In genomic region chr16:2867987-2868789, GRCh38 we compare ENCODE assay signal across 8 cellular contexts. TPM values are rescaled to one million over a fixed set of nuclear protein-coding genes. Genes with fewer than 3 reads are reported as not detected.
DNase-seq lines count a peak whose midpoint lies in the region; ATAC-seq and TF ChIP-seq lines count a peak whose summit lies in the region.

No MANE protein-coding gene starts in this region.

- intact Hi-C loops in PC-3 (cut with micrococcal nuclease), result loop anchor here (1.0 kb wide), 2 partner anchors 14 to 29 kb away; no protein-coding TSS in a partner anchor

- H3K79me2 ChIP-seq in PC-3 (ENCODE audit: low read length), result no peaks in the 10 kb centered on the region

- POLR2A ChIA-PET in PC-3 (lab: Charles Lee; ENCODE audit: unreplicated experiment), result interaction anchor here (0.7 kb wide), 1 partner anchor 143 kb away, joined by 3 read pairs; no protein-coding TSS in a partner anchor

- peak overlapping the region; percentile 80 for H3K4me2 ChIP-seq in PC-3 (ENCODE audit: low read length)

- CTCF ChIA-PET in PC-3 (lab: Charles Lee), result interaction anchor here (0.6 to 1.8 kb wide), 6 partner anchors 10 to 92 kb away, joined by 3 to 22 read pairs (median 4); partner anchors contain the start of gene PRSS22

- H4K20me1 ChIP-seq in PC-3 (ENCODE audit: low read length), result no peaks in the 10 kb centered on the region

- no peaks in the 10 kb centered on the region for H3K27me3 Mint-ChIP-seq in activated T-cell treated with anti-CD3 and anti-CD28 coated beads, Interleukin-2, amount 50 U/mL, for 4 hours (ENCODE audit: low read depth)

- H2AFZ ChIP-seq in PC-3 (ENCODE audit: low read length), result peak overlapping the region; percentile 78

- H3K27me3 ChIP-seq in PC-3 (ENCODE audit: low read length) (no peaks in the 10 kb centered on the region), muscle layer of colon (ENCODE audit: control insufficient read depth in 1 of 2, insufficient read depth in 2 of 2, low read length in 2 of 2) (no peaks in the 10 kb centered on the region)

- peak; percentile 86 for DNase-seq in DMS114 treated with DMSO at 0.1 percent for 48 hours (lab: John Stamatoyannopoulos, UW; ENCODE audit: unreplicated experiment)
- DNase-seq in PC-3, result peak; percentile 88
- peak; percentile 89 for DNase-seq in activated T-cell treated with anti-CD3 and anti-CD28 coated beads, Interleukin-2, amount 50 U/mL, for 4 hours
- peak; percentile 87 to 90 for DNase-seq in stimulated activated CD8-positive, alpha-beta memory T cell treated with anti-CD3 and anti-CD28 coated beads, Interleukin-7, amount 100 ng/mL, for 1 hour (ENCODE audit: low read depth in 2 of 2)

- H3K9ac ChIP-seq in PC-3 (ENCODE audit: low read length) (peak overlapping the region; percentile 94), muscle layer of colon (ENCODE audit: low read length) (peak overlapping the region; percentile 56)

- peak overlapping the region; percentile 71 for H3K4me3 ChIP-seq in PC-3 (ENCODE audit: low read length)
- peak overlapping the region; percentile 59 to 92 for H3K4me3 ChIP-seq in muscle layer of colon (ENCODE audit: low read depth in 1 of 2, low read length in 2 of 2)

- TF ChIP-seq CTCF in PC-3 (conservative IDR thresholded peaks at IDR 0.05; ENCODE audit: low read depth, low read length), result peak; percentile 86

- peaks cover 13% of the 10 kb centered on the region for H3K4me1 Mint-ChIP-seq in activated T-cell treated with anti-CD3 and anti-CD28 coated beads, Interleukin-2, amount 50 U/mL, for 4 hours (ENCODE audit: low read depth)

- peak; percentile 92 for TF ChIP-seq RAD21 in Ishikawa (IDR thresholded peaks at IDR 0.05; ENCODE audit: low read depth)

- H3K4me3 Mint-ChIP-seq in activated T-cell treated with anti-CD3 and anti-CD28 coated beads, Interleukin-2, amount 50 U/mL, for 4 hours, result peak overlapping the region; percentile 91

- no peaks in the 10 kb centered on the region for H3K9me3 Mint-ChIP-seq in activated T-cell treated with anti-CD3 and anti-CD28 coated beads, Interleukin-2, amount 50 U/mL, for 4 hours

- peaks cover 5% of the 10 kb centered on the region for H3F3A ChIP-seq in PC-3 (ENCODE audit: low read length, unreplicated experiment)

- no peaks in the 10 kb centered on the region for H3K36me3 ChIP-seq in PC-3 (ENCODE audit: low read depth, low read length)
- no peaks in the 10 kb centered on the region for H3K36me3 ChIP-seq in muscle layer of colon (ENCODE audit: insufficient read depth, low read length)

- H3K9me3 ChIP-seq in PC-3 (ENCODE audit: low read length), result no peaks in the 10 kb centered on the region
- no peaks in the 10 kb centered on the region for H3K9me3 ChIP-seq in muscle layer of colon (ENCODE audit: low read length)

- no peaks in the 10 kb centered on the region for H3K36me3 Mint-ChIP-seq in activated T-cell treated with anti-CD3 and anti-CD28 coated beads, Interleukin-2, amount 50 U/mL, for 4 hours (ENCODE audit: insufficient read depth)

- TSS peak; percentile 99 for BruUV-seq in PC-3 (replicated peaks; lab: Mats Ljungman, UMichigan)

- H3K9me2 ChIP-seq in PC-3 (replicated peaks; ENCODE audit: low read length), result no peaks in the 10 kb centered on the region

- ATAC-seq in GM21528 (IDR thresholded peaks at IDR 0.05; ENCODE audit: low FRiP score, unreplicated experiment) (peak; percentile 90), PC-3 (peak; percentile 95), esophagus mucosa (peak; percentile 94)
- ATAC-seq in activated T-cell treated with anti-CD3 and anti-CD28 coated beads, Interleukin-2, amount 50 U/mL, for 4 hours, result peak; percentile 97 to 98

- TF ChIP-seq EP300 in Ishikawa (IDR thresholded peaks at IDR 0.05; ENCODE audit: borderline replicate concordance), result 0 out of 2 replicates have a peak, but pooled peaks have one; percentile 22

- peaks cover 7% of the 10 kb centered on the region; the same call in 1 of the 2 replicates for H3K4me1 ChIP-seq in PC-3 (ENCODE audit: insufficient read depth, low read length)
- peaks cover 5% of the 10 kb centered on the region for H3K4me1 ChIP-seq in muscle layer of colon (ENCODE audit: insufficient read depth, low read length)

- H3K27ac ChIP-seq in PC-3 (ENCODE audit: low read length) (peak overlapping the region; percentile 98), muscle layer of colon (ENCODE audit: low read depth, low read length) (peak overlapping the region; percentile 77)

TF ChIP-seq in Ishikawa, 13 proteins besides CTCF, POLR2A, EP300 and RAD21:
- peak; percentile 96 for TF ChIP-seq TAF1 (IDR thresholded peaks at IDR 0.05; ENCODE audit: low read depth)
- 0 out of 2 replicates have a peak, but pooled peaks have one; percentile 19 for TF ChIP-seq NFIC (IDR thresholded peaks at IDR 0.05)
- no peak for TF ChIP-seq ZBTB7A (IDR thresholded peaks at IDR 0.05; ENCODE audit: low read depth)
- TF ChIP-seq CREB1 (IDR thresholded peaks at IDR 0.05; ENCODE audit: low read depth), result no peak
- TF ChIP-seq CEBPB (IDR thresholded peaks at IDR 0.05), result no peak
- TF ChIP-seq REST (IDR thresholded peaks at IDR 0.05; ENCODE audit: low read depth), result no peak
- TF ChIP-seq TCF12 (IDR thresholded peaks at IDR 0.05; ENCODE audit: low read depth), result peak; percentile 76; the same call in 1 of the 2 replicates
- peak; percentile 6; the same call in 1 of the 2 replicates for TF ChIP-seq TEAD4 (IDR thresholded peaks at IDR 0.05)
- TF ChIP-seq FOXM1 (IDR thresholded peaks at IDR 0.05; ENCODE audit: borderline replicate concordance, low read depth), result no peak
- TF ChIP-seq MAX (IDR thresholded peaks at IDR 0.05), result 0 out of 2 replicates have a peak, but pooled peaks have one; percentile 46
- TF ChIP-seq EGR1 (IDR thresholded peaks at IDR 0.05), result 0 out of 2 replicates have a peak, but pooled peaks have one; percentile 30
- peak; percentile 98 for TF ChIP-seq YY1 (IDR thresholded peaks at IDR 0.05; ENCODE audit: low read depth)
- 0 out of 2 replicates have a peak, but pooled peaks have one; percentile 9 for TF ChIP-seq USF1 (IDR thresholded peaks at IDR 0.05)
TF ChIP-seq in Ishikawa: peak in this region for 8.

RNA-seq across cellular contexts. Expression of gene PRSS22, which starts 10.2 kb away (rescaled TPM):
- total RNA-seq in PC-3 (2014; rRNA removed) (36.9 and 42.5 TPM in 2 replicates), esophagus mucosa (97.0 TPM)
- under 1 TPM in 1 of 3 donors, not detected in 2; 0.37 TPM for total RNA-seq in activated T-cell treated with anti-CD3 and anti-CD28 coated beads, Interleukin-2, amount 50 U/mL, for 4 hours

RNA-seq across cellular contexts. Expression of gene FLYWCH2, which starts 14.8 kb away (rescaled TPM):
- total RNA-seq in PC-3 (2014; rRNA removed), result 92.0 and 100 TPM in 2 replicates
- total RNA-seq in activated T-cell treated with anti-CD3 and anti-CD28 coated beads, Interleukin-2, amount 50 U/mL, for 4 hours, result 10 to 100 TPM; 25.7 to 28.7 (median 28.5) TPM
- 19.5 TPM for total RNA-seq in esophagus mucosa

RNA-seq across cellular contexts. Expression of gene ZG16B, which starts 38.1 kb away (rescaled TPM):
- 8.6 and 17.0 TPM in 2 replicates for total RNA-seq in PC-3 (2014; rRNA removed)
- total RNA-seq in activated T-cell treated with anti-CD3 and anti-CD28 coated beads, Interleukin-2, amount 50 U/mL, for 4 hours, result under 1 TPM in 1 of 3 donors, not detected in 2; 0.33 TPM
- total RNA-seq in esophagus mucosa, result 15.3 TPM

RNA-seq across cellular contexts. Expression of gene FLYWCH1, which starts 43.5 kb away (rescaled TPM):
- 41.4 and 54.7 TPM in 2 replicates for total RNA-seq in PC-3 (2014; rRNA removed)
- 10 to 100 TPM; 39.8 to 47.9 (median 46.8) TPM for total RNA-seq in activated T-cell treated with anti-CD3 and anti-CD28 coated beads, Interleukin-2, amount 50 U/mL, for 4 hours
- total RNA-seq in esophagus mucosa, result 16.4 TPM

RNA-seq across cellular contexts. Expression of gene PRSS21, which starts 51.2 kb away (rescaled TPM):
- total RNA-seq in PC-3 (2014; rRNA removed) (not detected in 2 replicates), esophagus mucosa (6.9 TPM)
- total RNA-seq in activated T-cell treated with anti-CD3 and anti-CD28 coated beads, Interleukin-2, amount 50 U/mL, for 4 hours, result 10 to 100 TPM in 2 of 3 donors, 1 to 10 TPM in 1; 8.9 to 16.1 (median 13.2) TPM

Comparison
In these comparisons a context has a peak if more than half of its experiments do, and no peak if none do; other contexts are left out.
1. Peak in every context shown above with its lines: DNase-seq, ATAC-seq, H3K4me3 ChIP-seq and H3K27ac ChIP-seq.
2. RNA of gene PRSS22, which starts 10.2 kb away (total RNA-seq): 97.0 TPM in esophagus mucosa (single experiment) and 36.9 to 42.5 TPM in PC-3; 0.37 TPM in activated T-cell treated with anti-CD3 and anti-CD28 coated beads, Interleukin-2, amount 50 U/mL, for 4 hours; every median in the first group is over 10 times any median in the second.